Comparison of ENCODE assay signal across 8 cellular contexts in the genomic region with DNA sequence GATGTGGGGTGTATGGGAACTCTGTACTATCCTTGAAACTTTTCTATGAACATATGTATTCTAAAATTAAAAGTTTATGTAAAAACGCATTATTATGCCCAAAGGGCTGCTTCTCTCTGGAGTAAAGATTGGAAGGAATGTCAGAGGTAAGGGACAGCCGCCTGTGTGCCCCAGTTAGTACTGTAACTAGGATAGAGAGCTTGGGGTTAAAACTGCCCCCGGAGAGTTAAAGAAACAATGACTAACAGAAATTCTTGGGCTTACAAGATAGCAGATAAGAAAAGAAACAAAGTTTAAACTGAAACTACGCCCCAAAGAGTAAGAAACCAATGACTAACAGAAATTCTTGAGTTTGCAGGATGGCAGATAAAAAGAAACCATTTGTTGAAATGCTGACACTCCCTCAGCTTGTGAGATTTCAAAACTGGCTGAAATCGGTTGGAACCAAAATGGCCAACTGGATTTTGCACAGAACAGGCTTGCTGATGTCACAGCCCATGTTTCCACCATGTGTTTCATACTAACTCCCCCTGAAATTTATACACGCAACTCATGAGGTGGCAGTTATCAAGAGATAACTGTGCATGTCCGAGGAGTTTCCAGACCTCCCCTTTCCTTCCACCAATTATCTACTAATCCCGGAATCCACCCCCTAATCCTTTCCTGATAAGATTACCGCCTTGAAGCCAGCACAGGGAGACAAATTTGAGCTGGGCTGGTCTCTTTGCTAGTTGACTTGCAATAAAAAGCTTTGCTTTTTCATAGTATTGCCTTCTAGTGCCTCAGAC. TPM values are rescaled to one million over a fixed set of nuclear protein-coding genes. Genes with fewer than 3 reads are reported as not detected.
DNase-seq lines count a peak whose midpoint lies in the region; ATAC-seq and TF ChIP-seq lines count a peak whose summit lies in the region.

No MANE protein-coding gene starts in this region.

- peaks cover 9 to 25% of the 10 kb centered on the region in 2 donors for H3K4me1 ChIP-seq in adrenal gland (replicated peaks in 1 of 2)
- peaks cover 12% of the 10 kb centered on the region for H3K4me1 ChIP-seq in upper lobe of right lung

- H3K36me3 ChIP-seq in adrenal gland (replicated peaks in 1 of 2): no peaks in the 10 kb centered on the region
- H3K36me3 ChIP-seq in upper lobe of right lung: no peaks in the 10 kb centered on the region

- H3K9me3 ChIP-seq in adrenal gland (replicated peaks in 1 of 3): no peaks in the 10 kb centered on the region
- H3K9me3 ChIP-seq in upper lobe of right lung: no peaks in the 10 kb centered on the region

- 18 to 25% (median 20%) methylated on average over 8 to 9 of the region's 9 CpGs for WGBS in adrenal gland, 4 donors

- TF ChIP-seq CTCF in adrenal gland (IDR thresholded peaks at IDR 0.05) (no peak), upper lobe of right lung (IDR thresholded peaks at IDR 0.05) (no peak), CD14-positive monocyte (IDR thresholded peaks at IDR 0.05) (no peak)

- no peaks in the 10 kb centered on the region for H3K36me3 Mint-ChIP-seq in activated T-cell treated with anti-CD3 and anti-CD28 coated beads, Interleukin-2, amount 50 U/mL, for 4 hours (ENCODE audit: insufficient read depth)
- H3K36me3 Mint-ChIP-seq in CD14-positive monocyte: no peaks in the 10 kb centered on the region

- intact Hi-C loops in adrenal gland (cut with DNase I) (loop anchor here in 1 of 2 donors (10.0 kb wide), 2 partner anchors 48 to 72 kb away; no protein-coding TSS in a partner anchor), upper lobe of right lung (cut with DNase I) (no loop called here), CD14-positive monocyte (cut with micrococcal nuclease) (no loop called here)

- H3K27me3 ChIP-seq in adrenal gland: no peaks in the 10 kb centered on the region
- H3K27me3 ChIP-seq in upper lobe of right lung: no peaks in the 10 kb centered on the region

- ATAC-seq in activated T-cell treated with anti-CD3 and anti-CD28 coated beads, Interleukin-2, amount 50 U/mL, for 4 hours: peak; percentile 84
- peak; percentile 76 for ATAC-seq in upper lobe of right lung

- H3K27ac ChIP-seq in adrenal gland (peak overlapping the region; percentile 78 to 91 (median 88)), upper lobe of right lung (peak overlapping the region; percentile 72)

- no peaks in the 10 kb centered on the region for H3K9me3 Mint-ChIP-seq in activated T-cell treated with anti-CD3 and anti-CD28 coated beads, Interleukin-2, amount 50 U/mL, for 4 hours
- H3K9me3 Mint-ChIP-seq in CD14-positive monocyte: no peaks in the 10 kb centered on the region

- peaks cover 11% of the 10 kb centered on the region for H3K4me1 Mint-ChIP-seq in activated T-cell treated with anti-CD3 and anti-CD28 coated beads, Interleukin-2, amount 50 U/mL, for 4 hours (ENCODE audit: low read depth)
- H3K4me1 Mint-ChIP-seq in CD14-positive monocyte: peaks cover 4% of the 10 kb centered on the region

- H3K27me3 Mint-ChIP-seq in activated T-cell treated with anti-CD3 and anti-CD28 coated beads, Interleukin-2, amount 50 U/mL, for 4 hours (ENCODE audit: low read depth): peaks cover 9% of the 10 kb centered on the region
- peaks cover 0 to 2% (median 2%) of the 10 kb centered on the region in 3 donors for H3K27me3 Mint-ChIP-seq in CD14-positive monocyte (ENCODE audit: low read depth in 3 of 3)

- peak in 1 of 2 donors; percentile 75 for TF ChIP-seq POLR2A in adrenal gland (IDR thresholded peaks at IDR 0.05)

- H3K4me3 ChIP-seq in adrenal gland: peak overlapping the region in 1 of 4 donors; percentile 49
- peak overlapping the region; percentile 2 for H3K4me3 ChIP-seq in upper lobe of right lung

- no peak overlapping the region for H3K4me3 Mint-ChIP-seq in activated T-cell treated with anti-CD3 and anti-CD28 coated beads, Interleukin-2, amount 50 U/mL, for 4 hours
- H3K4me3 Mint-ChIP-seq in CD14-positive monocyte: no peak overlapping the region

- no peak for DNase-seq in activated T-cell treated with anti-CD3 and anti-CD28 coated beads, Interleukin-2, amount 50 U/mL, for 4 hours
- DNase-seq in activated T-cell treated with anti-CD3 and anti-CD28 coated beads for 4 hours: no peak
- peak; percentile 48 to 88 (median 82) for DNase-seq in adrenal gland
- DNase-seq in kidney tubule cell (ENCODE audit: low spot score): peak; percentile 77
- DNase-seq in upper lobe of right lung: no peak
- no peak for DNase-seq in CD14-positive monocyte (ENCODE audit: low spot score)
- DNase-seq in activated naive CD4-positive, alpha-beta T cell (lab: John Stamatoyannopoulos, UW): no peak
- DNase-seq in medulla oblongata (ENCODE audit: extremely low spot score): no peak

- no peak overlapping the region for H3K27ac Mint-ChIP-seq in CD14-positive monocyte

RNA-seq across cellular contexts. Expression of a gene that starts 8.7 kb away (rescaled TPM):
- total RNA-seq in activated T-cell treated with anti-CD3 and anti-CD28 coated beads, Interleukin-2, amount 50 U/mL, for 4 hours: not detected
- total RNA-seq in adrenal gland (under 1 TPM in 5 of 8 donors, not detected in 3; 0.08 to 0.43 (median 0.25) TPM), upper lobe of right lung (0.55 TPM)
- polyA plus RNA-seq in adrenal gland (under 1 TPM in 1 of 3 donors, not detected in 2; 0.22 TPM), CD14-positive monocyte (under 1 TPM in 1 of 2 donors, not detected in 1; 0.10 TPM)

RNA-seq across cellular contexts. Expression of a gene that starts 36.8 kb away (rescaled TPM):
- total RNA-seq in activated T-cell treated with anti-CD3 and anti-CD28 coated beads, Interleukin-2, amount 50 U/mL, for 4 hours: 100 to 1,000 TPM; 220 to 245 (median 229) TPM
- total RNA-seq in adrenal gland (100 to 1,000 TPM; 324 to 894 (median 436) TPM), upper lobe of right lung (225 TPM)
- polyA plus RNA-seq in adrenal gland (100 to 1,000 TPM in 2 of 3 donors, 10 to 100 TPM in 1; 71.3 to 900 (median 120) TPM), CD14-positive monocyte (100 to 1,000 TPM; 334 to 393 TPM)

Comparison
In these comparisons a context has a peak if more than half of its experiments do, and no peak if none do; other contexts are left out.
1. DNase-seq: peak in adrenal gland (7 of 7) and kidney tubule cell (single experiment); none in activated T-cell treated with anti-CD3 and anti-CD28 coated beads, Interleukin-2, amount 50 U/mL, for 4 hours (single experiment), activated T-cell treated with anti-CD3 and anti-CD28 coated beads for 4 hours (single experiment), upper lobe of right lung (single experiment), CD14-positive monocyte (single experiment), activated naive CD4-positive, alpha-beta T cell (0 of 4) and medulla oblongata (single experiment).